9 cellular contexts compared by ENCODE assay signal in genomic region chr4:16217300-16218051, GRCh38. TPM values are rescaled to one million over a fixed set of nuclear protein-coding genes. Genes with fewer than 3 reads are reported as not detected.
DNase-seq lines count a peak whose midpoint lies in the region; ATAC-seq, FAIRE-seq and TF ChIP-seq lines count a peak whose summit lies in the region.
"Had no signal": no experiment of that assay in that cellular context is flagged by ENCODE, and none has a peak within 500 bp of the region (broad histone marks: within the 10 kb centered on the region; RNA-seq: fewer than 3 reads in every experiment).

No MANE protein-coding gene starts in this region.

- 88 to 92% (median 91%) methylated on average over 6 of the region's 6 CpGs for WGBS in ovary, 3 donors
- 84 to 91% methylated on average over 6 of the region's 6 CpGs for WGBS in thyroid gland, 2 donors

- no peaks in the 10 kb centered on the region for H3K36me3 ChIP-seq in ovary
- no peaks in the 10 kb centered on the region for H3K36me3 ChIP-seq in thyroid gland

- no peaks in the 10 kb centered on the region for H3K9me3 Mint-ChIP-seq in activated T-helper 17 cell treated with anti-CD3 and anti-CD28 coated beads, Interleukin-2, amount 50 U/mL, for 72 hours

- H3K27ac Mint-ChIP-seq in activated T-helper 17 cell treated with anti-CD3 and anti-CD28 coated beads, Interleukin-2, amount 50 U/mL, for 72 hours: peak overlapping the region; percentile 75

- peaks cover 52% of the 10 kb centered on the region for H3K36me3 Mint-ChIP-seq in activated T-helper 17 cell treated with anti-CD3 and anti-CD28 coated beads, Interleukin-2, amount 50 U/mL, for 72 hours (ENCODE audit: low read depth)

- H3K27me3 ChIP-seq in ovary (no peaks in the 10 kb centered on the region), thyroid gland (no peaks in the 10 kb centered on the region)

- H3K27me3 Mint-ChIP-seq in activated T-helper 17 cell treated with anti-CD3 and anti-CD28 coated beads, Interleukin-2, amount 50 U/mL, for 72 hours: no peaks in the 10 kb centered on the region

- no peak for DNase-seq in GM12891 (ENCODE audit: insufficient read length, low spot score)
- no peak for DNase-seq in ovary
- no peak for DNase-seq in thyroid gland
- DNase-seq in HPDE6-E6E7 (ENCODE audit: extremely low spot score): no peak
- no peak for DNase-seq in DMS53 (lab: John Stamatoyannopoulos, UW)
- DNase-seq: activated gamma-delta T cell treated with Interleukin-2 at 50 U/mL for 16 hours had no signal

- TF ChIP-seq POLR2A in GM12891 (IDR thresholded peaks at IDR 0.05; ENCODE audit: low read depth, low read length) (no peak), ovary (IDR thresholded peaks at IDR 0.05) (no peak), thyroid gland (IDR thresholded peaks at IDR 0.05) (no peak)

- ATAC-seq in GM19395 (IDR thresholded peaks at IDR 0.05; ENCODE audit: unreplicated experiment) (peak; percentile 86), HG03139 (IDR thresholded peaks at IDR 0.05; ENCODE audit: unreplicated experiment) (peak; percentile 54)
- ATAC-seq in activated T-helper 17 cell treated with anti-CD3 and anti-CD28 coated beads, Interleukin-2, amount 50 U/mL, for 72 hours (replicated peaks): peak; percentile 88

- no peak for TF ChIP-seq EP300 in ovary (IDR thresholded peaks at IDR 0.05)

- H3K4me1 Mint-ChIP-seq in activated T-helper 17 cell treated with anti-CD3 and anti-CD28 coated beads, Interleukin-2, amount 50 U/mL, for 72 hours: peaks cover 42% of the 10 kb centered on the region

- peaks cover 3% of the 10 kb centered on the region for H3K4me1 ChIP-seq in ovary (ENCODE audit: insufficient read depth)
- H3K4me1 ChIP-seq in thyroid gland: peaks cover 0 to 4% of the 10 kb centered on the region in 2 donors

- H3K4me3 Mint-ChIP-seq in activated T-helper 17 cell treated with anti-CD3 and anti-CD28 coated beads, Interleukin-2, amount 50 U/mL, for 72 hours: peak overlapping the region; percentile 58

- H3K4me3 ChIP-seq in ovary: no peak overlapping the region
- no peak overlapping the region for H3K4me3 ChIP-seq in thyroid gland (replicated peaks in 1 of 3)

- H3K27ac ChIP-seq in ovary: no peak overlapping the region
- no peak overlapping the region for H3K27ac ChIP-seq in thyroid gland

- intact Hi-C loops in ovary (cut with DNase I) (no loop called here), thyroid gland (cut with DNase I) (no loop called here)

- TF ChIP-seq CTCF in ovary (IDR thresholded peaks at IDR 0.05): no peak
- no peak for TF ChIP-seq CTCF in thyroid gland (IDR thresholded peaks at IDR 0.05)

- no peaks in the 10 kb centered on the region for H3K9me3 ChIP-seq in ovary
- H3K9me3 ChIP-seq in thyroid gland: no peaks in the 10 kb centered on the region

- peak; percentile 52 for FAIRE-seq in GM12891 (lab: Jason Lieb, UNC)

TF ChIP-seq in GM12891, 5 proteins besides CTCF, POLR2A, EP300 and RAD21:
- no peak for TF ChIP-seq POU2F2 (IDR thresholded peaks at IDR 0.05; ENCODE audit: low read depth, low read length)
- TF ChIP-seq TAF1 (IDR thresholded peaks at IDR 0.05; ENCODE audit: low read depth, low read length): no peak
- peak; percentile 96 for TF ChIP-seq SPI1 (IDR thresholded peaks at IDR 0.05; ENCODE audit: low read depth, low read length)
- no peak for TF ChIP-seq POLR2AphosphoS5 (IDR thresholded peaks at IDR 0.05; ENCODE audit: low read depth, low read length)
- TF ChIP-seq PAX5 (IDR thresholded peaks at IDR 0.05; ENCODE audit: insufficient read depth, low read length, severe bottlenecking): no peak

RNA-seq across cellular contexts. Expression of gene TAPT1, which starts 8.8 kb away (rescaled TPM):
- polyA plus RNA-seq in GM12891 (2012; ENCODE audit: low read depth, missing spikeins): 4.4 TPM
- total RNA-seq in activated T-helper 17 cell treated with anti-CD3 and anti-CD28 coated beads, Interleukin-2, amount 50 U/mL, for 72 hours: 10 to 100 TPM; 27.4 to 31.0 TPM
- total RNA-seq in ovary: 10 to 100 TPM; 19.0 to 36.2 (median 27.2) TPM
- polyA plus RNA-seq in ovary: 10 to 100 TPM; 18.3 to 36.7 TPM
- total RNA-seq in thyroid gland: 10 to 100 TPM; 42.1 to 69.0 (median 53.5) TPM
